23 cellular contexts compared by ENCODE assay signal in genomic region chr4:97950836-97951235, GRCh38.
DNase-seq lines count a peak whose midpoint lies in the region; ATAC-seq, FAIRE-seq and TF ChIP-seq lines count a peak whose summit lies in the region.
"Had no signal": no experiment of that assay in that cellular context is flagged by ENCODE, and none has a peak within 500 bp of the region (broad histone marks: within the 10 kb centered on the region; RNA-seq: fewer than 3 reads in every experiment).

No MANE protein-coding gene starts in this region.

- peak overlapping the region; percentile 82 for H3K27ac ChIP-seq in PC-3 (ENCODE audit: low read length)
- H3K27ac ChIP-seq: 22Rv1, BLaER1, C4-2B had no signal

- H3K4me3 ChIP-seq in PC-3 (ENCODE audit: low read length) (no peak overlapping the region), bronchial epithelial cell (ENCODE audit: low read depth, low read length) (no peak overlapping the region)
- H3K4me3 ChIP-seq: BLaER1, GM23338 had no signal

- intact Hi-C loops in PC-3 (cut with micrococcal nuclease): no loop called here

- H3K4me1 ChIP-seq in PC-3 (ENCODE audit: insufficient read depth, low read length): peaks cover 5% of the 10 kb centered on the region; the same call in 1 of the 2 replicates
- H3K4me1 ChIP-seq: BLaER1, Caco-2 had no signal

- H3K36me3 ChIP-seq in PC-3 (ENCODE audit: low read depth, low read length) (no peaks in the 10 kb centered on the region), bronchial epithelial cell (ENCODE audit: control insufficient read depth, insufficient read depth, low read length) (no peaks in the 10 kb centered on the region)
- H3K36me3 ChIP-seq: BLaER1 had no signal

- POLR2A ChIA-PET in PC-3 (lab: Charles Lee; ENCODE audit: unreplicated experiment): no interaction called here

- H3F3A ChIP-seq in PC-3 (ENCODE audit: low read length, unreplicated experiment): no peaks in the 10 kb centered on the region

- 0 out of 2 replicates have a peak, but pooled peaks cover 3% of the 10 kb centered on the region for H3K9me3 ChIP-seq in PC-3 (ENCODE audit: low read length)
- no peaks in the 10 kb centered on the region for H3K9me3 ChIP-seq in T-helper 17 cell (ENCODE audit: control insufficient read depth, low read length, poor library complexity, severe bottlenecking)
- H3K9me3 ChIP-seq: BLaER1, Caco-2 had no signal

- no peaks in the 10 kb centered on the region for H3K36me3 Mint-ChIP-seq in T-helper 17 cell (ENCODE audit: low read depth)
- peaks cover 2% of the 10 kb centered on the region for H3K36me3 Mint-ChIP-seq in mesothelial cell of epicardium
- H3K36me3 Mint-ChIP-seq: CD4-positive, CD25-positive, alpha-beta regulatory T cell; CD8-positive, alpha-beta T cell had no signal

- no peaks in the 10 kb centered on the region for H4K20me1 ChIP-seq in PC-3 (ENCODE audit: low read length)
- H4K20me1 ChIP-seq: BLaER1 had no signal

- H3K27me3 ChIP-seq in PC-3 (ENCODE audit: low read length) (no peaks in the 10 kb centered on the region), bronchial epithelial cell (ENCODE audit: control insufficient read depth, insufficient read depth, low read length) (no peaks in the 10 kb centered on the region)
- H3K27me3 ChIP-seq: BLaER1 had no signal

- H3K9me2 ChIP-seq in PC-3 (replicated peaks; ENCODE audit: low read length): no peaks in the 10 kb centered on the region

- no peak for TF ChIP-seq CTCF in PC-3 (conservative IDR thresholded peaks at IDR 0.05; ENCODE audit: low read depth, low read length)
- no peak for TF ChIP-seq CTCF in bronchial epithelial cell (IDR thresholded peaks at IDR 0.05; ENCODE audit: insufficient read depth, low read length, severe bottlenecking)
- TF ChIP-seq CTCF in mesothelial cell of epicardium (IDR thresholded peaks at IDR 0.05; ENCODE audit: unreplicated experiment): no peak

- no TSS peak for BruUV-seq in PC-3 (replicated peaks; lab: Mats Ljungman, UMichigan)

- DNase-seq in DMS53 (lab: John Stamatoyannopoulos, UW) (peak; percentile 8), DMS53 treated with DMSO at 0.1 percent for 48 hours (lab: John Stamatoyannopoulos, UW; ENCODE audit: unreplicated experiment) (no peak), PC-3 (peak; percentile 76), bronchial epithelial cell (ENCODE audit: low read depth) (peak; percentile 62), T-helper 17 cell (no peak), mesothelial cell of epicardium (ENCODE audit: low spot score in 2 of 2, unreplicated experiment in 2 of 2) (no peak)
- no peak for DNase-seq in stimulated activated naive CD8-positive, alpha-beta T cell treated with anti-CD3 and anti-CD28 coated beads, Interleukin-15, Interleukin-2, amounts not matched to agents 100 U/mL and 50 U/mL, for 24 hours
- DNase-seq: Caco-2; CD4-positive, CD25-positive, alpha-beta regulatory T cell; CD8-positive, alpha-beta T cell; DMS 273 treated with DMSO at 0.1 percent for 48 hours; DND-41; H9 had no signal

- peak; percentile 36 for FAIRE-seq in bronchial epithelial cell (lab: Jason Lieb, UNC)
- FAIRE-seq: A204.1, D721Med, G401.6, GM12892 had no signal

- no peak overlapping the region for H3K27ac Mint-ChIP-seq in T-helper 17 cell
- no peak overlapping the region for H3K27ac Mint-ChIP-seq in mesothelial cell of epicardium
- H3K27ac Mint-ChIP-seq: B cell; CD4-positive, CD25-positive, alpha-beta regulatory T cell; CD8-positive, alpha-beta T cell; GM23338; H9 had no signal

- H3K4me3 Mint-ChIP-seq in T-helper 17 cell (no peak overlapping the region), mesothelial cell of epicardium (no peak overlapping the region)
- H3K4me3 Mint-ChIP-seq: B cell; CD4-positive, CD25-positive, alpha-beta regulatory T cell; CD8-positive, alpha-beta T cell; GM23338; H9 had no signal

- no peak overlapping the region for H3K9ac ChIP-seq in PC-3 (ENCODE audit: low read length)
- H3K9ac ChIP-seq: BLaER1 had no signal

- H3K27me3 Mint-ChIP-seq in T-helper 17 cell (no peaks in the 10 kb centered on the region), mesothelial cell of epicardium (ENCODE audit: low read depth) (no peaks in the 10 kb centered on the region)
- H3K27me3 Mint-ChIP-seq: B cell; CD4-positive, CD25-positive, alpha-beta regulatory T cell had no signal

- H3K4me1 Mint-ChIP-seq in T-helper 17 cell (no peaks in the 10 kb centered on the region), mesothelial cell of epicardium (no peaks in the 10 kb centered on the region)
- H3K4me1 Mint-ChIP-seq: B cell; CD4-positive, CD25-positive, alpha-beta regulatory T cell; GM23338; H9 had no signal

- H3K9me3 Mint-ChIP-seq in mesothelial cell of epicardium: peaks cover 54% of the 10 kb centered on the region

- H2AFZ ChIP-seq in PC-3 (ENCODE audit: low read length): no peak overlapping the region
- H2AFZ ChIP-seq: GM23338 had no signal

- no peaks in the 10 kb centered on the region for H3K79me2 ChIP-seq in PC-3 (ENCODE audit: low read length)

- 0 out of 2 replicates have a peak overlapping the region, but pooled peaks have one; percentile 22 for H3K4me2 ChIP-seq in PC-3 (ENCODE audit: low read length)
- H3K4me2 ChIP-seq: BLaER1, GM23338 had no signal

- CTCF ChIA-PET in PC-3 (lab: Charles Lee): no interaction called here

- no peak for ATAC-seq in PC-3
- peak; percentile 36 for ATAC-seq in esophagus mucosa
- no peak for ATAC-seq in stimulated activated naive CD8-positive, alpha-beta T cell treated with anti-CD3 and anti-CD28 coated beads, Interleukin-15, Interleukin-2, amounts not matched to agents 100 U/mL and 50 U/mL, for 24 hours
- ATAC-seq in T-helper 17 cell: no peak
- ATAC-seq: CD8-positive, alpha-beta T cell; GM23338 had no signal

Comparison
In these comparisons a context has a peak if more than half of its experiments do, and no peak if none do; other contexts are left out.
1. DNase-seq: peak in DMS53 (single experiment), PC-3 (single experiment) and bronchial epithelial cell (single experiment); none in DMS53 treated with DMSO at 0.1 percent for 48 hours (single experiment), stimulated activated naive CD8-positive, alpha-beta T cell treated with anti-CD3 and anti-CD28 coated beads, Interleukin-15, Interleukin-2, amounts not matched to agents 100 U/mL and 50 U/mL, for 24 hours (single experiment), T-helper 17 cell (0 of 3) and mesothelial cell of epicardium (0 of 2).